In the genomic region with DNA sequence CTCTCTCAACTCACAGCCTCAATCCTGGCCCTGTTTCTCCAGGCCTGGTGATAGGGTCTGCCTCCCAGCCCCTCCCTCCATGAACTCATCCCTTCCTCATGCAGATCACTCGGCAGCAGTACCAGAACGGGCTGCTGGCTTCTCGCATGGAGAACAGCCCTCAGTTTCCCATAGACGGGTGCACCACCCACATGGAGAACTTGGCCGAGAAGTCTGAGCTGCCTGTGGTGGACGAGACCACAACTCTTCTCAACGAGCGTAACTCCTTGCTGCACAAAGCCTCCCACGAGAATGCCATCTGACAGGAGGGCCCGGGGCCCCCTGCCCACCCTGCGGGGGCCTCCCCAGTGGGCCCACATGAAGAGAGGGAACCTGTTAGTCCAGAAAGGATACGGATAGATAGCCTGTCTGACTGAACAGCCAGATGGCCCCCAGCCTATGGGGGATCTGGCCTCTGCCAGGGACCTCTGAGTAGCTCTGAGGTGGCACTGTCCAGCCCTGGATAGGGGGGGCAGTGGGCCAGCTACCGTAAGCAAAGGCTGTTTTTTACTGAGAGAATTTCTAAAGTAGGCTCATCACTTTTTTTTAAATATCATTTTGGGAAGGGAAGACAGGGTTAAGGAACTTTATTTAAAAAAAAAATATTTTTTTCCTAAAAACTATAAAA, we compare ENCODE assay signal across 16 cellular contexts. TPM values are rescaled to one million over a fixed set of nuclear protein-coding genes. Genes with fewer than 3 reads are reported as not detected.
A peak's percentile ranks its signal among the peaks of the same experiment; 100 is the strongest.
DNase-seq lines count a peak whose midpoint lies in the region; ATAC-seq, FAIRE-seq and TF ChIP-seq lines count a peak whose summit lies in the region.
"Had no signal": no experiment of that assay in that cellular context is flagged by ENCODE, and none has a peak within 500 bp of the region (broad histone marks: within the 10 kb centered on the region; RNA-seq: fewer than 3 reads in every experiment).

No MANE protein-coding gene starts in this region.

- H3K9ac ChIP-seq in HepG2 (ENCODE audit: insufficient read depth, low read depth, low read length), result no peak overlapping the region

- TF ChIP-seq POLR2A in HepG2 (IDR thresholded peaks at IDR 0.05; ENCODE audit: insufficient read depth in 1 of 2, low read depth in 2 of 2, low read length in 2 of 2), result no peak
- TF ChIP-seq POLR2A in right lobe of liver (IDR thresholded peaks at IDR 0.05), result no peak

- no peak for DNase-seq in HepG2 (ENCODE audit: low spot score)
- no peak for DNase-seq in right lobe of liver
- DNase-seq in T-cell, result no peak
- no peak for DNase-seq in glutamatergic neuron
- no peak for DNase-seq in NCI-H2081 (lab: John Stamatoyannopoulos, UW)
- DNase-seq: BE2C, EL, MV-4-11, NCI-H1417 treated with DMSO at 0.1 percent for 48 hours, NCI-H2029, NCI-H510A, SIG-M5 had no signal

- H3K27me3 ChIP-seq in HepG2 (ENCODE audit: control insufficient read depth in 1 of 2, insufficient read depth in 2 of 2, low read length in 2 of 2), result no peaks in the 10 kb centered on the region
- no peaks in the 10 kb centered on the region for H3K27me3 ChIP-seq in right lobe of liver
- H3K27me3 ChIP-seq: BE2C had no signal

- no peaks in the 10 kb centered on the region for H3K79me2 ChIP-seq in HepG2 (ENCODE audit: insufficient read depth, low read length)

- H3K4me1 Mint-ChIP-seq in T-cell (peaks cover 24 to 49% (median 48%) of the 10 kb centered on the region in 3 donors), glutamatergic neuron (ENCODE audit: low read depth, unreplicated experiment) (peaks cover 31% of the 10 kb centered on the region)
- peaks cover 46% of the 10 kb centered on the region for H3K4me1 Mint-ChIP-seq in stimulated activated memory B cell treated with anti-CD40 and anti-IgM and Interleukin-4, amounts not matched to agents 10 μg/mL and 1 μg/mL and 100 μg/mL, for 72 hours

- no peak overlapping the region for H2AFZ ChIP-seq in HepG2 (ENCODE audit: low read length)

- H3K4me3 Mint-ChIP-seq in T-cell (no peak overlapping the region), glutamatergic neuron (ENCODE audit: unreplicated experiment) (peak overlapping the region; percentile 6)
- H3K4me3 Mint-ChIP-seq in stimulated activated memory B cell treated with anti-CD40 and anti-IgM and Interleukin-4, amounts not matched to agents 10 μg/mL and 1 μg/mL and 100 μg/mL, for 72 hours, result no peak overlapping the region

- H3K4me1 ChIP-seq in HepG2 (ENCODE audit: insufficient read depth, low read length) (peaks cover 80% of the 10 kb centered on the region), right lobe of liver (no peaks in the 10 kb centered on the region)
- H3K4me1 ChIP-seq: BE2C had no signal

- H3K4me3 ChIP-seq in HepG2 (replicated peaks in 1 of 3; ENCODE audit: insufficient read depth in 1 of 3, low read depth in 2 of 3, low read length in 3 of 3), result no peak overlapping the region
- H3K4me3 ChIP-seq in right lobe of liver, result no peak overlapping the region

- BruUV-seq in HepG2 (replicated peaks; lab: Mats Ljungman, UMichigan), result no TSS peak

- H3K9me3 Mint-ChIP-seq in T-cell (no peaks in the 10 kb centered on the region), glutamatergic neuron (ENCODE audit: unreplicated experiment) (peaks cover 7% of the 10 kb centered on the region)
- H3K9me3 Mint-ChIP-seq in stimulated activated memory B cell treated with anti-CD40 and anti-IgM and Interleukin-4, amounts not matched to agents 10 μg/mL and 1 μg/mL and 100 μg/mL, for 72 hours, result no peaks in the 10 kb centered on the region

- H3K36me3 ChIP-seq in HepG2 (replicated peaks in 1 of 2; ENCODE audit: control insufficient read depth in 1 of 2, insufficient read depth in 2 of 2, low read length in 2 of 2) (no peaks in the 10 kb centered on the region), right lobe of liver (no peaks in the 10 kb centered on the region)
- H3K36me3 ChIP-seq: BE2C had no signal

- CTCF ChIA-PET in HepG2 (lab: Yijun Ruan, JAX; ENCODE audit: low intra/inter-chr PET ratio, low total read pairs) (no interaction called here), T-cell (lab: Charles Lee) (no interaction called here)

- FAIRE-seq in HepG2 (lab: Jason Lieb, UNC), result no peak
- FAIRE-seq: H54 had no signal

- H3K4me2 ChIP-seq in HepG2 (ENCODE audit: low read depth, low read length), result 0 out of 2 replicates have a peak overlapping the region, but pooled peaks have one; percentile 70

- H3K27ac Mint-ChIP-seq in T-cell (peak overlapping the region; percentile 69 to 97), glutamatergic neuron (ENCODE audit: unreplicated experiment) (peak overlapping the region; percentile 84)
- peak overlapping the region; percentile 98 for H3K27ac Mint-ChIP-seq in stimulated activated memory B cell treated with anti-CD40 and anti-IgM and Interleukin-4, amounts not matched to agents 10 μg/mL and 1 μg/mL and 100 μg/mL, for 72 hours

- no peak for TF ChIP-seq RAD21 in HepG2 (CRISPR knock-in tag; IDR thresholded peaks at IDR 0.05)

- H3K27me3 Mint-ChIP-seq in T-cell (no peaks in the 10 kb centered on the region), glutamatergic neuron (ENCODE audit: unreplicated experiment) (peaks cover 11% of the 10 kb centered on the region)
- H3K27me3 Mint-ChIP-seq in stimulated activated memory B cell treated with anti-CD40 and anti-IgM and Interleukin-4, amounts not matched to agents 10 μg/mL and 1 μg/mL and 100 μg/mL, for 72 hours, result no peaks in the 10 kb centered on the region

- H3K27ac ChIP-seq in HepG2 (ENCODE audit: extremely low read length, insufficient read depth, low read length) (peak overlapping the region; percentile 69), right lobe of liver (no peak overlapping the region)

- TF ChIP-seq CTCF in HepG2 (CRISPR knock-in tag; IDR thresholded peaks at IDR 0.05), result no peak
- no peak for TF ChIP-seq CTCF in right lobe of liver (IDR thresholded peaks at IDR 0.05)
- TF ChIP-seq CTCF in glutamatergic neuron (IDR thresholded peaks at IDR 0.05; ENCODE audit: partially characterized antibody, unreplicated experiment), result no peak

- H3K9me3 ChIP-seq in HepG2 (ENCODE audit: low read length) (no peaks in the 10 kb centered on the region), right lobe of liver (no peaks in the 10 kb centered on the region)
- H3K9me3 ChIP-seq: BE2C had no signal

- TF ChIP-seq EP300 in HepG2 (IDR thresholded peaks at IDR 0.05; ENCODE audit: low read depth in 2 of 2, low read length in 2 of 2), result no peak
- no peak for TF ChIP-seq EP300 in HepG2 (CRISPR knock-in tag; IDR thresholded peaks at IDR 0.05; ENCODE audit: borderline replicate concordance)

- intact Hi-C loops in HepG2 (cut with micrococcal nuclease; ENCODE audit: unreplicated experiment) (no loop called here), right lobe of liver (cut with DNase I) (no loop called here)

- WGBS in HepG2 (ENCODE audit: low lambda C conversion rate), result 96% methylated on average over 13 of the region's 13 CpGs
- 84% methylated on average over 2 of the region's 13 CpGs for WGBS in right lobe of liver (ENCODE audit: insufficient coverage, low coverage, low lambda C conversion rate, missing lambda C conversion rate)

- ATAC-seq in HepG2 (no peak), right lobe of liver (no peak), T-cell (replicated peaks in 1 of 4) (no peak), GM18498 (IDR thresholded peaks at IDR 0.05; ENCODE audit: unreplicated experiment) (no peak), GM21737 (IDR thresholded peaks at IDR 0.05; ENCODE audit: unreplicated experiment) (no peak)
- no peak for ATAC-seq in stimulated activated memory B cell treated with anti-CD40 and anti-IgM and Interleukin-4, amounts not matched to agents 10 μg/mL and 1 μg/mL and 100 μg/mL, for 72 hours

- no peaks in the 10 kb centered on the region for H4K20me1 ChIP-seq in HepG2 (ENCODE audit: insufficient read depth, low read length)

- POLR2A ChIA-PET in HepG2 (lab: Yijun Ruan, JAX), result interaction anchor here (1.0 to 2.3 kb wide), 5 partner anchors 10 to 49 kb away, joined by 3 to 17 read pairs (median 5); a partner anchor contains a TSS
- POLR2A ChIA-PET in T-cell (lab: Charles Lee), result no interaction called here

- H3K36me3 Mint-ChIP-seq in T-cell, result peaks cover 2% of the 10 kb centered on the region
- H3K36me3 Mint-ChIP-seq in glutamatergic neuron (ENCODE audit: unreplicated experiment), result no peaks in the 10 kb centered on the region
- peaks cover 40% of the 10 kb centered on the region for H3K36me3 Mint-ChIP-seq in stimulated activated memory B cell treated with anti-CD40 and anti-IgM and Interleukin-4, amounts not matched to agents 10 μg/mL and 1 μg/mL and 100 μg/mL, for 72 hours

- in situ Hi-C loops in HepG2 (cut with HindIII; ENCODE audit: extremely low pct_ligation_motif_present, low pct_unique_long_range_greater_than_20kb), result no loop called here

RNA-seq across cellular contexts. Expression of a gene that starts 6.7 kb away (rescaled TPM):
- 8.4 and 21.2 TPM in 2 replicates for total RNA-seq in HepG2 (2016; rRNA removed; fragmentation: Illumina TruSeq; extraction: Trizol)
- total RNA-seq in HepG2 (2016; cell fraction: cytosol; rRNA removed; fragmentation: Illumina TruSeq; extraction: Trizol; ENCODE audit: low read depth), result 5.5 and 5.9 TPM in 2 replicates
- 6.5 and 21.5 TPM in 2 replicates for total RNA-seq in HepG2 (2016; cell fraction: insoluble cytoplasmic fraction; rRNA removed; fragmentation: Illumina TruSeq; extraction: Trizol)
- total RNA-seq in HepG2 (2016; cell fraction: membrane; rRNA removed; fragmentation: Illumina TruSeq; extraction: Trizol), result 8.5 and 9.2 TPM in 2 replicates
- total RNA-seq in HepG2 (2016; cell fraction: nucleus; rRNA removed; fragmentation: Illumina TruSeq; extraction: Trizol), result 22.7 and 27.7 TPM in 2 replicates
- 27.9 and 43.4 TPM in 2 replicates for polyA plus RNA-seq in HepG2 (2011; rRNA removed)
- 24.2 and 26.5 TPM in 2 replicates for polyA plus RNA-seq in HepG2 (2011; cell fraction: cytosol; rRNA removed)
- polyA plus RNA-seq in HepG2 (2011; cell fraction: nucleus; rRNA removed), result 68.4 and 71.2 TPM in 2 replicates
- polyA plus RNA-seq in HepG2 (2012), result 35.8 and 38.5 TPM in 2 replicates
- polyA plus RNA-seq in HepG2 (2016; cell fraction: cytosol; fragmentation: Illumina TruSeq; extraction: Trizol; ENCODE audit: low read depth), result 4.3 and 4.5 TPM in 2 replicates
- polyA plus RNA-seq in HepG2 (2016; cell fraction: insoluble cytoplasmic fraction; fragmentation: Illumina TruSeq; extraction: Trizol; ENCODE audit: low read depth), result 11.7 and 14.4 TPM in 2 replicates
- polyA plus RNA-seq in HepG2 (2016; cell fraction: membrane; fragmentation: Illumina TruSeq; extraction: Trizol; ENCODE audit: low read depth), result 10.0 and 11.0 TPM in 2 replicates
- 48.6 and 52.0 TPM in 2 replicates for polyA plus RNA-seq in HepG2 (2016; cell fraction: nucleus; fragmentation: Illumina TruSeq; extraction: Trizol; ENCODE audit: insufficient read depth, low read depth)
- 49.9 and 152 TPM in 2 replicates for polyA minus RNA-seq in HepG2 (2011; rRNA and poly(A)+ RNA removed; ENCODE audit: low replicate concordance)
- polyA minus RNA-seq in HepG2 (2011; cell fraction: cytosol; rRNA and poly(A)+ RNA removed), result 50.4 and 69.9 TPM in 2 replicates
- polyA minus RNA-seq in HepG2 (2011; cell fraction: nucleus; rRNA and poly(A)+ RNA removed), result 56.1 and 70.2 TPM in 2 replicates
- total RNA-seq in right lobe of liver, result 10 to 100 TPM; 11.5 to 37.6 (median 21.6) TPM
- 10 to 100 TPM; 44.2 to 55.3 (median 48.0) TPM for total RNA-seq in T-cell
- 22.3 TPM for total RNA-seq in glutamatergic neuron (ENCODE audit: unreplicated experiment)

RNA-seq across cellular contexts. Expression of a gene that starts 34.5 kb away (rescaled TPM):
- total RNA-seq in HepG2 (2016; rRNA removed; fragmentation: Illumina TruSeq; extraction: Trizol) (0.35 and 1.5 TPM in 2 replicates), right lobe of liver (1 to 10 TPM in 5 of 6 experiments, under 1 TPM in 1; 0.98 to 4.0 (median 2.7) TPM), T-cell (10 to 100 TPM; 10.1 to 19.5 (median 16.4) TPM), glutamatergic neuron (ENCODE audit: unreplicated experiment) (5.7 TPM)
- total RNA-seq in HepG2 (2016; cell fraction: cytosol; rRNA removed; fragmentation: Illumina TruSeq; extraction: Trizol; ENCODE audit: low read depth), result 0.35 and 0.51 TPM in 2 replicates
- 0.61 and 2.2 TPM in 2 replicates for total RNA-seq in HepG2 (2016; cell fraction: insoluble cytoplasmic fraction; rRNA removed; fragmentation: Illumina TruSeq; extraction: Trizol)
- 0.77 and 0.90 TPM in 2 replicates for total RNA-seq in HepG2 (2016; cell fraction: membrane; rRNA removed; fragmentation: Illumina TruSeq; extraction: Trizol)
- total RNA-seq in HepG2 (2016; cell fraction: nucleus; rRNA removed; fragmentation: Illumina TruSeq; extraction: Trizol), result 2.3 and 2.8 TPM in 2 replicates
- 1.6 and 2.7 TPM in 2 replicates for polyA plus RNA-seq in HepG2 (2011; rRNA removed)
- polyA plus RNA-seq in HepG2 (2011; cell fraction: cytosol; rRNA removed), result 0.71 and 0.90 TPM in 2 replicates
- 17.9 and 22.1 TPM in 2 replicates for polyA plus RNA-seq in HepG2 (2011; cell fraction: nucleus; rRNA removed)
- polyA plus RNA-seq in HepG2 (2012), result 0.72 and 2.1 TPM in 2 replicates
- polyA plus RNA-seq in HepG2 (2016; cell fraction: cytosol; fragmentation: Illumina TruSeq; extraction: Trizol; ENCODE audit: low read depth), result 0.47 and 0.50 TPM in 2 replicates
- polyA plus RNA-seq in HepG2 (2016; cell fraction: insoluble cytoplasmic fraction; fragmentation: Illumina TruSeq; extraction: Trizol; ENCODE audit: low read depth), result 0.32 and 0.50 TPM in 2 replicates
- 0.47 and 0.74 TPM in 2 replicates for polyA plus RNA-seq in HepG2 (2016; cell fraction: membrane; fragmentation: Illumina TruSeq; extraction: Trizol; ENCODE audit: low read depth)
- polyA plus RNA-seq in HepG2 (2016; cell fraction: nucleus; fragmentation: Illumina TruSeq; extraction: Trizol; ENCODE audit: insufficient read depth, low read depth), result 9.2 and 10.4 TPM in 2 replicates
- polyA minus RNA-seq in HepG2 (2011; rRNA and poly(A)+ RNA removed; ENCODE audit: low replicate concordance), result 1.6 and 5.1 TPM in 2 replicates
- polyA minus RNA-seq in HepG2 (2011; cell fraction: cytosol; rRNA and poly(A)+ RNA removed), result not detected in 2 replicates
- polyA minus RNA-seq in HepG2 (2011; cell fraction: nucleus; rRNA and poly(A)+ RNA removed), result 3.9 and 4.1 TPM in 2 replicates

RNA-seq across cellular contexts. Expression of a gene that starts 48.5 kb away (rescaled TPM):
- total RNA-seq in HepG2 (2016; rRNA removed; fragmentation: Illumina TruSeq; extraction: Trizol), result 23.2 and 26.7 TPM in 2 replicates
- 40.7 and 45.8 TPM in 2 replicates for total RNA-seq in HepG2 (2016; cell fraction: cytosol; rRNA removed; fragmentation: Illumina TruSeq; extraction: Trizol; ENCODE audit: low read depth)
- 26.3 and 27.1 TPM in 2 replicates for total RNA-seq in HepG2 (2016; cell fraction: insoluble cytoplasmic fraction; rRNA removed; fragmentation: Illumina TruSeq; extraction: Trizol)
- total RNA-seq in HepG2 (2016; cell fraction: membrane; rRNA removed; fragmentation: Illumina TruSeq; extraction: Trizol), result 37.4 and 41.3 TPM in 2 replicates
- 10.3 and 11.7 TPM in 2 replicates for total RNA-seq in HepG2 (2016; cell fraction: nucleus; rRNA removed; fragmentation: Illumina TruSeq; extraction: Trizol)
- 24.8 and 27.8 TPM in 2 replicates for polyA plus RNA-seq in HepG2 (2011; rRNA removed)
- 18.3 and 31.5 TPM in 2 replicates for polyA plus RNA-seq in HepG2 (2011; cell fraction: cytosol; rRNA removed)
- 24.2 and 29.2 TPM in 2 replicates for polyA plus RNA-seq in HepG2 (2011; cell fraction: nucleus; rRNA removed)
- 14.6 and 20.3 TPM in 2 replicates for polyA plus RNA-seq in HepG2 (2012)
- 55.3 and 63.9 TPM in 2 replicates for polyA plus RNA-seq in HepG2 (2016; cell fraction: cytosol; fragmentation: Illumina TruSeq; extraction: Trizol; ENCODE audit: low read depth)
- 33.9 and 35.0 TPM in 2 replicates for polyA plus RNA-seq in HepG2 (2016; cell fraction: insoluble cytoplasmic fraction; fragmentation: Illumina TruSeq; extraction: Trizol; ENCODE audit: low read depth)
- 40.8 and 47.0 TPM in 2 replicates for polyA plus RNA-seq in HepG2 (2016; cell fraction: membrane; fragmentation: Illumina TruSeq; extraction: Trizol; ENCODE audit: low read depth)
- polyA plus RNA-seq in HepG2 (2016; cell fraction: nucleus; fragmentation: Illumina TruSeq; extraction: Trizol; ENCODE audit: insufficient read depth, low read depth), result 23.0 and 24.9 TPM in 2 replicates
- polyA minus RNA-seq in HepG2 (2011; rRNA and poly(A)+ RNA removed; ENCODE audit: low replicate concordance), result 10.9 and 17.9 TPM in 2 replicates
- polyA minus RNA-seq in HepG2 (2011; cell fraction: cytosol; rRNA and poly(A)+ RNA removed), result 4.6 and 5.6 TPM in 2 replicates
- polyA minus RNA-seq in HepG2 (2011; cell fraction: nucleus; rRNA and poly(A)+ RNA removed), result 8.2 and 14.2 TPM in 2 replicates
- 10 to 100 TPM in 3 of 6 experiments, 1 to 10 TPM in 3; 6.0 to 16.3 (median 9.7) TPM for total RNA-seq in right lobe of liver
- total RNA-seq in T-cell, result 10 to 100 TPM; 16.9 to 25.0 (median 19.2) TPM
- 25.7 TPM for total RNA-seq in glutamatergic neuron (ENCODE audit: unreplicated experiment)

RNA-seq across cellular contexts. Expression of a gene that starts 48.6 kb away (rescaled TPM):
- total RNA-seq in HepG2 (2016; rRNA removed; fragmentation: Illumina TruSeq; extraction: Trizol) (3.0 and 5.9 TPM in 2 replicates), right lobe of liver (1 to 10 TPM; 2.3 to 4.9 (median 3.7) TPM), T-cell (1 to 10 TPM; 5.3 to 9.4 (median 6.4) TPM), glutamatergic neuron (ENCODE audit: unreplicated experiment) (15.4 TPM)
- total RNA-seq in HepG2 (2016; cell fraction: cytosol; rRNA removed; fragmentation: Illumina TruSeq; extraction: Trizol; ENCODE audit: low read depth), result 1.1 and 2.4 TPM in 2 replicates
- 2.3 and 6.5 TPM in 2 replicates for total RNA-seq in HepG2 (2016; cell fraction: insoluble cytoplasmic fraction; rRNA removed; fragmentation: Illumina TruSeq; extraction: Trizol)
- 2.0 and 2.2 TPM in 2 replicates for total RNA-seq in HepG2 (2016; cell fraction: membrane; rRNA removed; fragmentation: Illumina TruSeq; extraction: Trizol)
- total RNA-seq in HepG2 (2016; cell fraction: nucleus; rRNA removed; fragmentation: Illumina TruSeq; extraction: Trizol), result 6.5 and 8.1 TPM in 2 replicates
- 8.4 and 9.8 TPM in 2 replicates for polyA plus RNA-seq in HepG2 (2011; rRNA removed)
- 8.0 and 8.1 TPM in 2 replicates for polyA plus RNA-seq in HepG2 (2011; cell fraction: cytosol; rRNA removed)
- 9.1 and 9.4 TPM in 2 replicates for polyA plus RNA-seq in HepG2 (2011; cell fraction: nucleus; rRNA removed)
- 7.9 and 10.3 TPM in 2 replicates for polyA plus RNA-seq in HepG2 (2012)
- 0.29 and 0.40 TPM in 2 replicates for polyA plus RNA-seq in HepG2 (2016; cell fraction: cytosol; fragmentation: Illumina TruSeq; extraction: Trizol; ENCODE audit: low read depth)
- polyA plus RNA-seq in HepG2 (2016; cell fraction: insoluble cytoplasmic fraction; fragmentation: Illumina TruSeq; extraction: Trizol; ENCODE audit: low read depth), result 2.5 and 3.5 TPM in 2 replicates
- 0.74 and 1.2 TPM in 2 replicates for polyA plus RNA-seq in HepG2 (2016; cell fraction: membrane; fragmentation: Illumina TruSeq; extraction: Trizol; ENCODE audit: low read depth)
- polyA plus RNA-seq in HepG2 (2016; cell fraction: nucleus; fragmentation: Illumina TruSeq; extraction: Trizol; ENCODE audit: insufficient read depth, low read depth), result 11.8 and 13.7 TPM in 2 replicates
- 13.7 and 29.0 TPM in 2 replicates for polyA minus RNA-seq in HepG2 (2011; rRNA and poly(A)+ RNA removed; ENCODE audit: low replicate concordance)
- 9.9 and 11.2 TPM in 2 replicates for polyA minus RNA-seq in HepG2 (2011; cell fraction: cytosol; rRNA and poly(A)+ RNA removed)
- 5.8 and 8.3 TPM in 2 replicates for polyA minus RNA-seq in HepG2 (2011; cell fraction: nucleus; rRNA and poly(A)+ RNA removed)
